Comparison of ENCODE assay signal across 1 cellular context in the genomic region with DNA sequence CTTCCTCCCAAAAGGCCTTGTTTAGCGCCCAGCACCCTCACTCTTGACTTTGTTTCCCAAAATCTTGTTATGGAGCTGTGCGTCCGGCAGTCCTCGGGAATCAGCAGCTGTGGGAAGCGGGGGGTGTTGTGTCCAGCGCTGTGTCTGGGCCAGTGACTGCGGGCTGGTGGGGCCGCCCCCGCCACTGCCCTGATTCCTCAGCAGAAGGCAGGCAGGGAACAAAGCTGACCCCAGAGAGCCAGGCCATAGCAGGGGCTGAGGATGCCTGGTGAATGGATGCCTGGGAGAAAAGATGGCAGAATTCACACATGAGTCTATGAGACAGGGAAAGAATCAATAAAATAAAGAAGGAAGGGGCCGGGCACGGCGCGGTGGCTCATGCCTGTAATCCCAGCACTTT.
TF ChIP-seq lines count a peak whose summit lies in the region.

No MANE protein-coding gene starts in this region.

TF ChIP-seq in GM23338, 12 proteins besides CTCF, POLR2A, EP300 and RAD21:
- TF ChIP-seq NANOG (IDR thresholded peaks at IDR 0.05; ENCODE audit: borderline replicate concordance) (no peak), STAT1 (IDR thresholded peaks at IDR 0.05; ENCODE audit: unreplicated experiment) (no peak), ZNF114 (CRISPR knock-in tag; IDR thresholded peaks at IDR 0.05) (no peak), POLR2AphosphoS5 (IDR thresholded peaks at IDR 0.05; ENCODE audit: low read depth) (no peak)
- TF ChIP-seq, protein P1, sequence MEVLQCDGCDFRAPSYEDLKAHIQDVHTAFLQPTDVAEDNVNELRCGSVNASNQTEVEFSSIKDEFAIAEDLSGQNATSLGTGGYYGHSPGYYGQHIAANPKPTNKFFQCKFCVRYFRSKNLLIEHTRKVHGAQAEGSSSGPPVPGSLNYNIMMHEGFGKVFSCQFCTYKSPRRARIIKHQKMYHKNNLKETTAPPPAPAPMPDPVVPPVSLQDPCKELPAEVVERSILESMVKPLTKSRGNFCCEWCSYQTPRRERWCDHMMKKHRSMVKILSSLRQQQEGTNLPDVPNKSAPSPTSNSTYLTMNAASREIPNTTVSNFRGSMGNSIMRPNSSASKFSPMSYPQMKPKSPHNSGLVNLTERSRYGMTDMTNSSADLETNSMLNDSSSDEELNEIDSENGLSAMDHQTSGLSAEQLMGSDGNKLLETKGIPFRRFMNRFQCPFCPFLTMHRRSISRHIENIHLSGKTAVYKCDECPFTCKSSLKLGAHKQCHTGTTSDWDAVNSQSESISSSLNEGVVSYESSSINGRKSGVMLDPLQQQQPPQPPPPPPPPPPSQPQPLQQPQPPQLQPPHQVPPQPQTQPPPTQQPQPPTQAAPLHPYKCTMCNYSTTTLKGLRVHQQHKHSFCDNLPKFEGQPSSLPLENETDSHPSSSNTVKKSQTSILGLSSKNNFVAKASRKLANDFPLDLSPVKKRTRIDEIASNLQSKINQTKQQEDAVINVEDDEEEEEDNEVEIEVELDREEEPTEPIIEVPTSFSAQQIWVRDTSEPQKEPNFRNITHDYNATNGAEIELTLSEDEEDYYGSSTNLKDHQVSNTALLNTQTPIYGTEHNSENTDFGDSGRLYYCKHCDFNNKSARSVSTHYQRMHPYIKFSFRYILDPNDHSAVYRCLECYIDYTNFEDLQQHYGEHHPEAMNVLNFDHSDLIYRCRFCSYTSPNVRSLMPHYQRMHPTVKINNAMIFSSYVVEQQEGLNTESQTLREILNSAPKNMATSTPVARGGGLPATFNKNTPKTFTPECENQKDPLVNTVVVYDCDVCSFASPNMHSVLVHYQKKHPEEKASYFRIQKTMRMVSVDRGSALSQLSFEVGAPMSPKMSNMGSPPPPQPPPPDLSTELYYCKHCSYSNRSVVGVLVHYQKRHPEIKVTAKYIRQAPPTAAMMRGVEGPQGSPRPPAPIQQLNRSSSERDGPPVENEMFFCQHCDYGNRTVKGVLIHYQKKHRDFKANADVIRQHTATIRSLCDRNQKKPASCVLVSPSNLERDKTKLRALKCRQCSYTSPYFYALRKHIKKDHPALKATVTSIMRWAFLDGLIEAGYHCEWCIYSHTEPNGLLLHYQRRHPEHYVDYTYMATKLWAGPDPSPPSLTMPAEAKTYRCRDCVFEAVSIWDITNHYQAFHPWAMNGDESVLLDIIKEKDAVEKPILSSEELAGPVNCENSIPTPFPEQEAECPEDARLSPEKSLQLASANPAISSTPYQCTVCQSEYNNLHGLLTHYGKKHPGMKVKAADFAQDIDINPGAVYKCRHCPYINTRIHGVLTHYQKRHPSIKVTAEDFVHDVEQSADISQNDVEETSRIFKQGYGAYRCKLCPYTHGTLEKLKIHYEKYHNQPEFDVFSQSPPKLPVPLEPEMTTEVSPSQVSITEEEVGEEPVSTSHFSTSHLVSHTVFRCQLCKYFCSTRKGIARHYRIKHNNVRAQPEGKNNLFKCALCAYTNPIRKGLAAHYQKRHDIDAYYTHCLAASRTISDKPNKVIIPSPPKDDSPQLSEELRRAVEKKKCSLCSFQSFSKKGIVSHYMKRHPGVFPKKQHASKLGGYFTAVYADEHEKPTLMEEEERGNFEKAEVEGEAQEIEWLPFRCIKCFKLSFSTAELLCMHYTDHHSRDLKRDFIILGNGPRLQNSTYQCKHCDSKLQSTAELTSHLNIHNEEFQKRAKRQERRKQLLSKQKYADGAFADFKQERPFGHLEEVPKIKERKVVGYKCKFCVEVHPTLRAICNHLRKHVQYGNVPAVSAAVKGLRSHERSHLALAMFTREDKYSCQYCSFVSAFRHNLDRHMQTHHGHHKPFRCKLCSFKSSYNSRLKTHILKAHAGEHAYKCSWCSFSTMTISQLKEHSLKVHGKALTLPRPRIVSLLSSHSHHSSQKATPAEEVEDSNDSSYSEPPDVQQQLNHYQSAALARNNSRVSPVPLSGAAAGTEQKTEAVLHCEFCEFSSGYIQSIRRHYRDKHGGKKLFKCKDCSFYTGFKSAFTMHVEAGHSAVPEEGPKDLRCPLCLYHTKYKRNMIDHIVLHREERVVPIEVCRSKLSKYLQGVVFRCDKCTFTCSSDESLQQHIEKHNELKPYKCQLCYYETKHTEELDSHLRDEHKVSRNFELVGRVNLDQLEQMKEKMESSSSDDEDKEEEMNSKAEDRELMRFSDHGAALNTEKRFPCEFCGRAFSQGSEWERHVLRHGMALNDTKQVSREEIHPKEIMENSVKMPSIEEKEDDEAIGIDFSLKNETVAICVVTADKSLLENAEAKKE (CRISPR knock-in tag; IDR thresholded peaks at IDR 0.05), result no peak
- TF ChIP-seq, protein P2, sequence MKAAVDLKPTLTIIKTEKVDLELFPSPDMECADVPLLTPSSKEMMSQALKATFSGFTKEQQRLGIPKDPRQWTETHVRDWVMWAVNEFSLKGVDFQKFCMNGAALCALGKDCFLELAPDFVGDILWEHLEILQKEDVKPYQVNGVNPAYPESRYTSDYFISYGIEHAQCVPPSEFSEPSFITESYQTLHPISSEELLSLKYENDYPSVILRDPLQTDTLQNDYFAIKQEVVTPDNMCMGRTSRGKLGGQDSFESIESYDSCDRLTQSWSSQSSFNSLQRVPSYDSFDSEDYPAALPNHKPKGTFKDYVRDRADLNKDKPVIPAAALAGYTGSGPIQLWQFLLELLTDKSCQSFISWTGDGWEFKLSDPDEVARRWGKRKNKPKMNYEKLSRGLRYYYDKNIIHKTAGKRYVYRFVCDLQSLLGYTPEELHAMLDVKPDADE (IDR thresholded peaks at IDR 0.05), result no peak
